Comparison of ENCODE assay signal across 9 cellular contexts in genomic region chr6:123965894-123966293, GRCh38.
DNase-seq lines count a peak whose midpoint lies in the region.
"Had no signal": no experiment of that assay in that cellular context is flagged by ENCODE, and none has a peak within 500 bp of the region (broad histone marks: within the 10 kb centered on the region; RNA-seq: fewer than 3 reads in every experiment).

No MANE protein-coding gene starts in this region.

- peak; percentile 73 for DNase-seq in DMS79 treated with DMSO at 0.1 percent for 48 hours (lab: John Stamatoyannopoulos, UW)
- no peak for DNase-seq in DMS79 (lab: John Stamatoyannopoulos, UW)
- DNase-seq in NCI-H69 (lab: John Stamatoyannopoulos, UW) = peak; percentile 92
- DNase-seq in foreskin melanocyte = peak; percentile 11
- DNase-seq in pons (ENCODE audit: low spot score) = peak; percentile 78
- DNase-seq in activated CD4-positive, alpha-beta T cell treated with anti-CD3 and anti-CD28 coated beads, Interleukin-2, amount 50 U/mL, for 4 hours = no peak
- DNase-seq in dedifferentiated amniotic fluid mesenchymal stem cell (ENCODE audit: extremely low spot score) = no peak
- DNase-seq in AG08396 (ENCODE audit: low spot score) = no peak
- DNase-seq: pancreas had no signal

Comparison
In these comparisons a context has a peak if more than half of its experiments do, and no peak if none do; other contexts are left out.
1. DNase-seq: peak in DMS79 treated with DMSO at 0.1 percent for 48 hours (single experiment), NCI-H69 (single experiment), foreskin melanocyte (single experiment) and pons (single experiment); none in DMS79 (single experiment), activated CD4-positive, alpha-beta T cell treated with anti-CD3 and anti-CD28 coated beads, Interleukin-2, amount 50 U/mL, for 4 hours (0 of 2), dedifferentiated amniotic fluid mesenchymal stem cell (single experiment) and AG08396 (single experiment).